Comparison of ENCODE assay signal across 14 cellular contexts in genomic region chr5:40041452-40041851, GRCh38.
"Had no signal": no experiment of that assay in that cellular context is flagged by ENCODE, and none has a peak within 500 bp of the region (broad histone marks: within the 10 kb centered on the region; RNA-seq: fewer than 3 reads in every experiment).

No MANE protein-coding gene starts in this region.

- H3K27ac ChIP-seq: lower lobe of right lung, pancreas, thyroid gland, VCaP had no signal

- H3K4me3 ChIP-seq: lower lobe of right lung, pancreas, thyroid gland had no signal

- ATAC-seq: lower lobe of right lung, pancreas had no signal

- DNase-seq: activated CD4-positive, alpha-beta memory T cell treated with anti-CD3 and anti-CD28 coated beads for 36 hours; activated gamma-delta T cell; activated T-cell treated with anti-CD3 and anti-CD28 coated beads, Interleukin-2, amount 50 U/mL, for 48 hours; anterior cingulate cortex; effector CD4-positive, alpha-beta T cell; hippocampal formation; lower lobe of right lung; midbrain; naive B cell; pancreas; stimulated activated CD4-positive, alpha-beta T cell treated with anti-CD3 and anti-CD28 coated beads, Interleukin-4, amount 100 ng/mL, for 4 hours; T1000; thyroid gland had no signal
